ENCODE assay signal across 8 cellular contexts in the genomic region with DNA sequence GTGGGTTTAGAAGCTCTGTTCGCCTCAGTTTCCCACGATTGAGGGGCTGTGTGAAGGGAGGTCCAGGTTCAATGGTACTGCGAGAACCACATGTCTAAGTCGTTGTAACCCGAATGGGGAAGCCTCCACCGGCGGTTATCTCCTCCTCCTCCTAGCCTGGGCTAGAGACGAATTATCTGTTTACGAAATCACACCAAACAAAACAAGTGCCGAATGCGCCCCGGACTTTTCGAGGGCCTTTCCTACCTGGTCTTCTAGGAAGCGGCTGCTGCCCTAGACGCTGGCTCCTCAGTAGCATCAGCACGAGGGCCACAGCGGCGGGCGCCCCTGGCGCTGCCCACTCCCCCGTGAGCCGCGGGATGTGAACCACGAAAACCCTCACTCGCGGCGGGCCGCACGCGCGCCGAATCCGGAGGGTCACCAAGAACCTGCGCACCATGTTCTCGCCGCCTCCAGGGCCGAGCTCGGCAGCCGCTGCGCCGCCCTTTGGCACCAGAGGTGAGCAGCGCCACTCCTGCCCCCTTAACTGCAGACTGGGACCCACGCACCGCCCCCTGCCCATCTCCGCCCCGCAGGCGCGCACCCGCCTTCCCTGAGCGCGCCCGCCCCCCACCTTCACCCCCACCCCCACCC. TPM values are rescaled to one million over a fixed set of nuclear protein-coding genes. Genes with fewer than 3 reads are reported as not detected.
DNase-seq lines count a peak whose midpoint lies in the region; ATAC-seq and TF ChIP-seq lines count a peak whose summit lies in the region.

TSS of gene CDKN2A (minus strand) at position 500 of the 633 bp plus-strand sequence.

- H3K4me1 ChIP-seq in KMS-11 (ENCODE audit: low read depth, poor library complexity, severe bottlenecking) (peaks cover 40% of the 10 kb centered on the region), lung (ENCODE audit: control insufficient read depth in 2 of 2, insufficient read depth in 2 of 2, low read length in 2 of 2) (peaks cover 0 to 15% of the 10 kb centered on the region in 2 donors), tibial artery (peaks cover 0 to 14% (median 8%) of the 10 kb centered on the region in 4 donors)

- H3K4me3 ChIP-seq in KMS-11 (IDR thresholded peaks at IDR 0.05; ENCODE audit: insufficient read depth, low read depth, low read length) (no peak within 1 kb of the TSS), lung (peak within 1 kb of the TSS; percentile 90), tibial artery (peak within 1 kb of the TSS; percentile 79 to 86)

- TF ChIP-seq CTCF in GM12873 (IDR thresholded peaks at IDR 0.05; ENCODE audit: insufficient read depth, low read depth, low read length, missing control alignments): peak; percentile 24
- no peak for TF ChIP-seq CTCF in KMS-11 (conservative IDR thresholded peaks at IDR 0.05; ENCODE audit: low read depth, low read length)
- TF ChIP-seq CTCF in lung (IDR thresholded peaks at IDR 0.05; ENCODE audit: control extremely low read depth, extremely low read depth): no peak
- TF ChIP-seq CTCF in tibial artery (IDR thresholded peaks at IDR 0.05): no peak

- peaks cover 17% of the 10 kb centered on the region; the same call in 1 of the 2 replicates for H3K36me3 ChIP-seq in KMS-11 (ENCODE audit: insufficient read depth)
- H3K36me3 ChIP-seq in lung (ENCODE audit: control insufficient read depth in 2 of 2, insufficient read depth in 2 of 2, low read length in 2 of 2): no peaks in the 10 kb centered on the region
- H3K36me3 ChIP-seq in tibial artery: no peaks in the 10 kb centered on the region

- WGBS in lung, 2 donors: 4 to 5% methylated on average over 43 to 52 of the region's 52 CpGs

- H3K4me2 ChIP-seq in KMS-11: peak within 1 kb of the TSS; percentile 94

- H2AFZ ChIP-seq in KMS-11 (ENCODE audit: low read depth): peak within 1 kb of the TSS; percentile 58

- peaks cover 26% of the 10 kb centered on the region for H3K36me3 Mint-ChIP-seq in T-helper 2 cell treated with Interferon-gamma antibody and Interleukin-4, amounts not matched to agents 5 μg/mL and 100 μg/mL, for 36 hours (ENCODE audit: low read depth)
- peaks cover 13% of the 10 kb centered on the region for H3K36me3 Mint-ChIP-seq in dendritic cell treated with granulocyte-macrophage colony-stimulating factor and Interleukin-4, amounts not matched to agents 40 ng/mL and 50 ng/mL, for 4 days (ENCODE audit: low read depth)

- H4K20me1 ChIP-seq in KMS-11 (ENCODE audit: insufficient read depth): 0 out of 2 replicates have a peak, but pooled peaks cover 10% of the 10 kb centered on the region

- intact Hi-C loops in dendritic cell treated with granulocyte-macrophage colony-stimulating factor and Interleukin-4, amounts not matched to agents 40 ng/mL and 50 ng/mL, for 4 days (cut with micrococcal nuclease): no loop called here
- intact Hi-C loops in tibial artery (cut with DNase I; ENCODE audit: low total_unique reads): loop anchor here (2.0 kb wide), 1 partner anchor 15 kb away; the partner anchor contains the start of gene CDKN2B

- peaks cover 90% of the 10 kb centered on the region for H3K79me2 ChIP-seq in KMS-11 (ENCODE audit: insufficient read depth, low read depth)

- peaks cover 9% of the 10 kb centered on the region for H3K9me3 Mint-ChIP-seq in T-helper 2 cell treated with Interferon-gamma antibody and Interleukin-4, amounts not matched to agents 5 μg/mL and 100 μg/mL, for 36 hours
- no peaks in the 10 kb centered on the region for H3K9me3 Mint-ChIP-seq in dendritic cell treated with granulocyte-macrophage colony-stimulating factor and Interleukin-4, amounts not matched to agents 40 ng/mL and 50 ng/mL, for 4 days

- H3K27me3 Mint-ChIP-seq in T-helper 2 cell treated with Interferon-gamma antibody and Interleukin-4, amounts not matched to agents 5 μg/mL and 100 μg/mL, for 36 hours (ENCODE audit: low read depth): peaks cover 40% of the 10 kb centered on the region
- H3K27me3 Mint-ChIP-seq in dendritic cell treated with granulocyte-macrophage colony-stimulating factor and Interleukin-4, amounts not matched to agents 40 ng/mL and 50 ng/mL, for 4 days: peaks cover 60% of the 10 kb centered on the region

- peak within 1 kb of the TSS; percentile 99 for H3K9ac ChIP-seq in KMS-11

- peak within 1 kb of the TSS; percentile 100 for H3K27ac Mint-ChIP-seq in T-helper 2 cell treated with Interferon-gamma antibody and Interleukin-4, amounts not matched to agents 5 μg/mL and 100 μg/mL, for 36 hours
- peak within 1 kb of the TSS; percentile 97 for H3K27ac Mint-ChIP-seq in dendritic cell treated with granulocyte-macrophage colony-stimulating factor and Interleukin-4, amounts not matched to agents 40 ng/mL and 50 ng/mL, for 4 days

- peak within 1 kb of the TSS; percentile 99 for H3K27ac ChIP-seq in KMS-11
- peak within 1 kb of the TSS in 1 of 2 donors; percentile 91 for H3K27ac ChIP-seq in lung (ENCODE audit: low read depth in 1 of 2, low read length in 1 of 2)
- peak within 1 kb of the TSS; percentile 73 to 75 for H3K27ac ChIP-seq in tibial artery

- H3K9me3 ChIP-seq in lung (ENCODE audit: control insufficient read depth in 2 of 2, insufficient read depth in 1 of 2, low read length in 1 of 2) (peaks cover 0 to 10% of the 10 kb centered on the region in 2 donors), tibial artery (no peaks in the 10 kb centered on the region)

- no peaks in the 10 kb centered on the region for H3K27me3 ChIP-seq in KMS-11 (ENCODE audit: insufficient read depth, low read depth)
- H3K27me3 ChIP-seq in lung (ENCODE audit: control insufficient read depth, insufficient read depth): peaks cover 7% of the 10 kb centered on the region
- peaks cover 0 to 26% of the 10 kb centered on the region in 2 donors for H3K27me3 ChIP-seq in tibial artery

- peaks cover 23% of the 10 kb centered on the region for H3K4me1 Mint-ChIP-seq in T-helper 2 cell treated with Interferon-gamma antibody and Interleukin-4, amounts not matched to agents 5 μg/mL and 100 μg/mL, for 36 hours (ENCODE audit: low read depth)
- H3K4me1 Mint-ChIP-seq in dendritic cell treated with granulocyte-macrophage colony-stimulating factor and Interleukin-4, amounts not matched to agents 40 ng/mL and 50 ng/mL, for 4 days (ENCODE audit: low read depth): peaks cover 30% of the 10 kb centered on the region

- DNase-seq in T-helper 2 cell treated with Interferon-gamma antibody and Interleukin-4, amounts not matched to agents 5 μg/mL and 100 μg/mL, for 36 hours (ENCODE audit: low spot score): peak; percentile 62
- DNase-seq in lung (ENCODE audit: low spot score): no peak
- no peak for DNase-seq in tibial artery
- DNase-seq in NCI-H128 (lab: John Stamatoyannopoulos, UW; ENCODE audit: unreplicated experiment): no peak

- H3K4me3 Mint-ChIP-seq in T-helper 2 cell treated with Interferon-gamma antibody and Interleukin-4, amounts not matched to agents 5 μg/mL and 100 μg/mL, for 36 hours: peak within 1 kb of the TSS; percentile 96
- H3K4me3 Mint-ChIP-seq in dendritic cell treated with granulocyte-macrophage colony-stimulating factor and Interleukin-4, amounts not matched to agents 40 ng/mL and 50 ng/mL, for 4 days: peak within 1 kb of the TSS; percentile 94

- peak; percentile 45 for ATAC-seq in GM21717 (IDR thresholded peaks at IDR 0.05; ENCODE audit: unreplicated experiment)
- peak; percentile 29 for ATAC-seq in lung (ENCODE audit: insufficient read depth, low FRiP score)

RNA-seq across cellular contexts. Expression of gene CDKN2A, which starts in this region (rescaled TPM):
- total RNA-seq in lung: 1 to 10 TPM in 1 of 2 donors, under 1 TPM in 1; 0.54 to 4.8 TPM
- polyA plus RNA-seq in lung: 1 to 10 TPM; 1.0 to 1.2 TPM
